ENCODE assay signal across 30 cellular contexts in genomic region chr15:61243984-61244593, GRCh38. TPM values are rescaled to one million over a fixed set of nuclear protein-coding genes. Genes with fewer than 3 reads are reported as not detected.
DNase-seq lines count a peak whose midpoint lies in the region; ATAC-seq and TF ChIP-seq lines count a peak whose summit lies in the region.
"Had no signal": no experiment of that assay in that cellular context is flagged by ENCODE, and none has a peak within 500 bp of the region (broad histone marks: within the 10 kb centered on the region; RNA-seq: fewer than 3 reads in every experiment).

No MANE protein-coding gene starts in this region.

- ATAC-seq in heart right ventricle (no peak), omental fat pad (ENCODE audit: low FRiP score) (no peak), HG03469 (IDR thresholded peaks at IDR 0.05; ENCODE audit: unreplicated experiment) (no peak)
- ATAC-seq: gastrocnemius medialis, GM12878, left lobe of liver, pancreas, T-cell had no signal

- no peaks in the 10 kb centered on the region for H3K9me3 Mint-ChIP-seq in activated CD4-positive, alpha-beta T cell treated with anti-CD3 and anti-CD28 coated beads, Interleukin-2, amount 10 ng/mL, durations not matched to agents 24 days and 14 days
- no peaks in the 10 kb centered on the region for H3K9me3 Mint-ChIP-seq in activated CD4-positive, alpha-beta T cell treated with anti-CD3 and anti-CD28 coated beads, Interleukin-2, amount 10 ng/mL, durations not matched to agents 7 days and 5 days
- H3K9me3 Mint-ChIP-seq in activated T-helper 1 cell treated with anti-CD3 and anti-CD28 coated beads, Interleukin-12 subunit alpha, Interleukin-12 subunit beta, Interleukin-2, Interleukin-4 antibody, amounts not matched to agents 30 ng/mL and 10 ng/mL and 1 ng/mL, durations not matched to agents 14 hours and 24 hours and 36 hours = no peaks in the 10 kb centered on the region
- H3K9me3 Mint-ChIP-seq: CD4-positive, alpha-beta T cell; memory B cell; T-cell had no signal

- TF ChIP-seq CTCF in heart right ventricle (IDR thresholded peaks at IDR 0.05) (no peak), omental fat pad (IDR thresholded peaks at IDR 0.05) (no peak)

- H3K4me1 Mint-ChIP-seq in activated CD4-positive, alpha-beta T cell treated with anti-CD3 and anti-CD28 coated beads, Interleukin-2, amount 10 ng/mL, durations not matched to agents 24 days and 14 days = peaks cover 7% of the 10 kb centered on the region
- no peaks in the 10 kb centered on the region for H3K4me1 Mint-ChIP-seq in activated CD4-positive, alpha-beta T cell treated with anti-CD3 and anti-CD28 coated beads, Interleukin-2, amount 10 ng/mL, durations not matched to agents 7 days and 5 days
- H3K4me1 Mint-ChIP-seq in activated T-helper 1 cell treated with anti-CD3 and anti-CD28 coated beads, Interleukin-12 subunit alpha, Interleukin-12 subunit beta, Interleukin-2, Interleukin-4 antibody, amounts not matched to agents 30 ng/mL and 10 ng/mL and 1 ng/mL, durations not matched to agents 14 hours and 24 hours and 36 hours (ENCODE audit: low read depth) = peaks cover 5% of the 10 kb centered on the region
- H3K4me1 Mint-ChIP-seq: immature natural killer cell, memory B cell, T-cell had no signal

- POLR2A ChIA-PET in activated CD4-positive, alpha-beta T cell treated with anti-CD3 and anti-CD28 coated beads, Interleukin-2, amount 10 ng/mL, durations not matched to agents 7 days and 5 days (lab: Charles Lee) = no interaction called here

- intact Hi-C loops in activated CD4-positive, alpha-beta T cell treated with anti-CD3 and anti-CD28 coated beads, Interleukin-2, amount 10 ng/mL, durations not matched to agents 24 days and 14 days (cut with micrococcal nuclease) = no loop called here
- intact Hi-C loops in activated T-helper 1 cell treated with anti-CD3 and anti-CD28 coated beads, Interleukin-12 subunit alpha, Interleukin-12 subunit beta, Interleukin-2, Interleukin-4 antibody, amounts not matched to agents 30 ng/mL and 10 ng/mL and 1 ng/mL, durations not matched to agents 14 hours and 24 hours and 36 hours (cut with micrococcal nuclease) = loop anchor here (5.0 kb wide), 1 partner anchor 652 kb away; no protein-coding TSS in a partner anchor
- intact Hi-C loops in heart right ventricle (cut with DNase I) = no loop called here

- H3K36me3 ChIP-seq in heart right ventricle = no peaks in the 10 kb centered on the region
- H3K36me3 ChIP-seq: gastrocnemius medialis, pancreas, thoracic aorta, uterus had no signal

- no peaks in the 10 kb centered on the region for H3K9me3 ChIP-seq in heart right ventricle
- H3K9me3 ChIP-seq: gastrocnemius medialis, pancreas, thoracic aorta, uterus had no signal

- no peak overlapping the region for H3K4me3 ChIP-seq in heart right ventricle
- H3K4me3 ChIP-seq: gastrocnemius medialis, GM12878, GM23248, pancreas, skin epidermis, thoracic aorta, uterus had no signal

- H3K27me3 Mint-ChIP-seq in activated CD4-positive, alpha-beta T cell treated with anti-CD3 and anti-CD28 coated beads, Interleukin-2, amount 10 ng/mL, durations not matched to agents 24 days and 14 days = peaks cover 22% of the 10 kb centered on the region
- peaks cover 18% of the 10 kb centered on the region for H3K27me3 Mint-ChIP-seq in activated CD4-positive, alpha-beta T cell treated with anti-CD3 and anti-CD28 coated beads, Interleukin-2, amount 10 ng/mL, durations not matched to agents 7 days and 5 days
- H3K27me3 Mint-ChIP-seq in activated T-helper 1 cell treated with anti-CD3 and anti-CD28 coated beads, Interleukin-12 subunit alpha, Interleukin-12 subunit beta, Interleukin-2, Interleukin-4 antibody, amounts not matched to agents 30 ng/mL and 10 ng/mL and 1 ng/mL, durations not matched to agents 14 hours and 24 hours and 36 hours (ENCODE audit: insufficient read depth) = peaks cover 15% of the 10 kb centered on the region

- H3K36me3 Mint-ChIP-seq in activated CD4-positive, alpha-beta T cell treated with anti-CD3 and anti-CD28 coated beads, Interleukin-2, amount 10 ng/mL, durations not matched to agents 24 days and 14 days (ENCODE audit: low read depth) = no peaks in the 10 kb centered on the region
- no peaks in the 10 kb centered on the region for H3K36me3 Mint-ChIP-seq in activated CD4-positive, alpha-beta T cell treated with anti-CD3 and anti-CD28 coated beads, Interleukin-2, amount 10 ng/mL, durations not matched to agents 7 days and 5 days (ENCODE audit: low read depth)
- no peaks in the 10 kb centered on the region for H3K36me3 Mint-ChIP-seq in activated T-helper 1 cell treated with anti-CD3 and anti-CD28 coated beads, Interleukin-12 subunit alpha, Interleukin-12 subunit beta, Interleukin-2, Interleukin-4 antibody, amounts not matched to agents 30 ng/mL and 10 ng/mL and 1 ng/mL, durations not matched to agents 14 hours and 24 hours and 36 hours (ENCODE audit: low read depth)
- H3K36me3 Mint-ChIP-seq: immature natural killer cell, memory B cell, T-cell had no signal

- H3K4me3 Mint-ChIP-seq in activated CD4-positive, alpha-beta T cell treated with anti-CD3 and anti-CD28 coated beads, Interleukin-2, amount 10 ng/mL, durations not matched to agents 24 days and 14 days = no peak overlapping the region
- no peak overlapping the region for H3K4me3 Mint-ChIP-seq in activated CD4-positive, alpha-beta T cell treated with anti-CD3 and anti-CD28 coated beads, Interleukin-2, amount 10 ng/mL, durations not matched to agents 7 days and 5 days
- H3K4me3 Mint-ChIP-seq in activated T-helper 1 cell treated with anti-CD3 and anti-CD28 coated beads, Interleukin-12 subunit alpha, Interleukin-12 subunit beta, Interleukin-2, Interleukin-4 antibody, amounts not matched to agents 30 ng/mL and 10 ng/mL and 1 ng/mL, durations not matched to agents 14 hours and 24 hours and 36 hours = no peak overlapping the region
- H3K4me3 Mint-ChIP-seq: CD4-positive, alpha-beta T cell; immature natural killer cell; memory B cell; T-cell had no signal

- DNase-seq in activated CD4-positive, alpha-beta T cell treated with anti-CD3 and anti-CD28 coated beads, Interleukin-2, amount 10 ng/mL, durations not matched to agents 24 days and 14 days = no peak
- no peak for DNase-seq in activated CD4-positive, alpha-beta T cell treated with anti-CD3 and anti-CD28 coated beads, Interleukin-2, amount 10 ng/mL, durations not matched to agents 7 days and 5 days
- peak; percentile 9 for DNase-seq in M059J (ENCODE audit: low read depth)
- DNase-seq in activated T-helper 1 cell treated with anti-CD3 and anti-CD28 coated beads, Interleukin-12 subunit alpha, Interleukin-12 subunit beta, Interleukin-2, Interleukin-4 antibody, amounts not matched to agents 30 ng/mL and 10 ng/mL and 1 ng/mL, durations not matched to agents 14 hours and 24 hours and 36 hours (ENCODE audit: low spot score) = no peak
- DNase-seq in stimulated activated CD8-positive, alpha-beta memory T cell treated with anti-CD3 and anti-CD28 coated beads, Interleukin-4, amount 100 ng/mL, for 48 hours = peak; percentile 33
- no peak for DNase-seq in heart right ventricle
- no peak for DNase-seq in omental fat pad (ENCODE audit: low spot score)
- DNase-seq: activated CD4-positive, alpha-beta T cell treated with anti-CD3 and anti-CD28 coated beads, Interleukin-2, amount 50 U/mL, for 1 hour; CD4-positive, alpha-beta T cell; EL; gastrocnemius medialis; GM23248; hippocampal formation; immature natural killer cell; NCI-H1436 treated with DMSO at 0.1 percent for 48 hours; NCI-H2107; NCI-H748 treated with DMSO at 0.1 percent for 48 hours; pancreas; retina; RPMI8226; stimulated activated CD4-positive, alpha-beta T cell treated with anti-CD3 and anti-CD28 coated beads, Interleukin-2, amount 100 ng/mL, for 24 hours; T-cell; uterus had no signal

- peaks cover 0 to 19% (median 5%) of the 10 kb centered on the region in 7 donors for H3K27me3 ChIP-seq in heart right ventricle
- H3K27me3 ChIP-seq: gastrocnemius medialis, pancreas, uterus had no signal

- no peak overlapping the region for H3K27ac ChIP-seq in heart right ventricle
- H3K27ac ChIP-seq: gastrocnemius medialis, GM23248, KMS-11, pancreas, skin epidermis, thoracic aorta, uterus had no signal

- 50 to 73% methylated on average over 3 of the region's 3 CpGs for WGBS in heart right ventricle, 2 donors

- no peaks in the 10 kb centered on the region for H3K4me1 ChIP-seq in heart right ventricle
- H3K4me1 ChIP-seq: gastrocnemius medialis, pancreas, uterus had no signal

- peak overlapping the region; percentile 84 for H3K27ac Mint-ChIP-seq in activated CD4-positive, alpha-beta T cell treated with anti-CD3 and anti-CD28 coated beads, Interleukin-2, amount 10 ng/mL, durations not matched to agents 24 days and 14 days
- no peak overlapping the region for H3K27ac Mint-ChIP-seq in activated CD4-positive, alpha-beta T cell treated with anti-CD3 and anti-CD28 coated beads, Interleukin-2, amount 10 ng/mL, durations not matched to agents 7 days and 5 days
- peak overlapping the region; percentile 59 for H3K27ac Mint-ChIP-seq in activated T-helper 1 cell treated with anti-CD3 and anti-CD28 coated beads, Interleukin-12 subunit alpha, Interleukin-12 subunit beta, Interleukin-2, Interleukin-4 antibody, amounts not matched to agents 30 ng/mL and 10 ng/mL and 1 ng/mL, durations not matched to agents 14 hours and 24 hours and 36 hours
- H3K27ac Mint-ChIP-seq: CD4-positive, alpha-beta T cell; immature natural killer cell; memory B cell; T-cell had no signal

- CTCF ChIA-PET in activated CD4-positive, alpha-beta T cell treated with anti-CD3 and anti-CD28 coated beads, Interleukin-2, amount 10 ng/mL, durations not matched to agents 7 days and 5 days (lab: Charles Lee) = no interaction called here

RNA-seq across cellular contexts. Expression of gene RORA, which starts 15.0 kb away (rescaled TPM):
- 17.1 and 17.4 TPM in 2 replicates for total RNA-seq in activated CD4-positive, alpha-beta T cell treated with anti-CD3 and anti-CD28 coated beads, Interleukin-2, amount 10 ng/mL, durations not matched to agents 24 days and 14 days
- total RNA-seq in activated CD4-positive, alpha-beta T cell treated with anti-CD3 and anti-CD28 coated beads, Interleukin-2, amount 10 ng/mL, durations not matched to agents 7 days and 5 days = 10 to 100 TPM; 31.7 to 42.6 TPM
- total RNA-seq in M059J (2014; rRNA removed; shearing (Covaris generic)) = 0.91 and 1.5 TPM in 2 replicates
- 31.1 and 31.5 TPM in 2 replicates for total RNA-seq in activated T-helper 1 cell treated with anti-CD3 and anti-CD28 coated beads, Interleukin-12 subunit alpha, Interleukin-12 subunit beta, Interleukin-2, Interleukin-4 antibody, amounts not matched to agents 30 ng/mL and 10 ng/mL and 1 ng/mL, durations not matched to agents 14 hours and 24 hours and 36 hours
- total RNA-seq in heart right ventricle (10 to 100 TPM; 11.2 to 22.8 (median 17.2) TPM), omental fat pad (10 to 100 TPM; 26.2 to 72.0 (median 32.2) TPM)
- polyA plus RNA-seq in heart right ventricle = 1 to 10 TPM; 1.4 to 3.4 TPM

Comparison
In these comparisons a context has a peak if more than half of its experiments do, and no peak if none do; other contexts are left out.
1. DNase-seq: peak in M059J (single experiment) and stimulated activated CD8-positive, alpha-beta memory T cell treated with anti-CD3 and anti-CD28 coated beads, Interleukin-4, amount 100 ng/mL, for 48 hours (single experiment); none in activated CD4-positive, alpha-beta T cell treated with anti-CD3 and anti-CD28 coated beads, Interleukin-2, amount 10 ng/mL, durations not matched to agents 24 days and 14 days (single experiment), activated CD4-positive, alpha-beta T cell treated with anti-CD3 and anti-CD28 coated beads, Interleukin-2, amount 10 ng/mL, durations not matched to agents 7 days and 5 days (single experiment), activated T-helper 1 cell treated with anti-CD3 and anti-CD28 coated beads, Interleukin-12 subunit alpha, Interleukin-12 subunit beta, Interleukin-2, Interleukin-4 antibody, amounts not matched to agents 30 ng/mL and 10 ng/mL and 1 ng/mL, durations not matched to agents 14 hours and 24 hours and 36 hours (single experiment), heart right ventricle (0 of 2) and omental fat pad (single experiment).